Comparison of ENCODE assay signal across 21 cellular contexts in genomic region chr2:207683438-207683837, GRCh38. TPM values are rescaled to one million over a fixed set of nuclear protein-coding genes. Genes with fewer than 3 reads are reported as not detected.
DNase-seq lines count a peak whose midpoint lies in the region; ATAC-seq and TF ChIP-seq lines count a peak whose summit lies in the region.
"Had no signal": no experiment of that assay in that cellular context is flagged by ENCODE, and none has a peak within 500 bp of the region (broad histone marks: within the 10 kb centered on the region; RNA-seq: fewer than 3 reads in every experiment).

No MANE protein-coding gene starts in this region.

- no peak overlapping the region for H3K9ac ChIP-seq in mucosa of rectum (ENCODE audit: low read depth in 1 of 2, low read length in 2 of 2)
- H3K9ac ChIP-seq: BLaER1 treated with 17β-estradiol and CSF1 and Interleukin-3, amounts not matched to agents 10 nM and 100 nM had no signal

- H3K27ac ChIP-seq in HEK293 (ENCODE audit: extremely low read depth, low read depth, low read length) (peak overlapping the region; percentile 77), mucosa of rectum (ENCODE audit: low read depth in 2 of 2, low read length in 2 of 2) (peak overlapping the region; percentile 48 to 56), GM23338 (ENCODE audit: low read depth) (no peak overlapping the region)
- H3K27ac ChIP-seq: BLaER1 treated with 17β-estradiol and CSF1 and Interleukin-3, amounts not matched to agents 10 nM and 100 nM; neutrophil; prostate gland; testis; vagina had no signal

- TF ChIP-seq CTCF in HEK293 (tag by site-specific recombination; IDR thresholded peaks at IDR 0.05) = no peak
- no peak for TF ChIP-seq CTCF in GM23338 (conservative IDR thresholded peaks at IDR 0.05; ENCODE audit: low read depth in 2 of 2)

- no peak overlapping the region for H3K4me2 ChIP-seq in GM23338
- H3K4me2 ChIP-seq: BLaER1 treated with 17β-estradiol and CSF1 and Interleukin-3, amounts not matched to agents 10 nM and 100 nM had no signal

- H3K4me3 ChIP-seq in HEK293 (ENCODE audit: low read depth, low read length) (no peak overlapping the region), mucosa of rectum (ENCODE audit: low read length in 2 of 2) (no peak overlapping the region), GM23338 (no peak overlapping the region)
- H3K4me3 ChIP-seq: BLaER1 treated with 17β-estradiol and CSF1 and Interleukin-3, amounts not matched to agents 10 nM and 100 nM; prostate gland; testis; vagina had no signal

- H3K4me1 ChIP-seq in HEK293 (ENCODE audit: control insufficient read depth, insufficient read depth, low read length) (peaks cover 10% of the 10 kb centered on the region), mucosa of rectum (ENCODE audit: control insufficient read depth in 2 of 2, insufficient read depth in 2 of 2, low read length in 2 of 2) (peaks cover 6 to 7% of the 10 kb centered on the region in 2 donors), GM23338 (ENCODE audit: insufficient read depth) (0 out of 2 replicates have a peak, but pooled peaks cover 8% of the 10 kb centered on the region)
- H3K4me1 ChIP-seq: BLaER1 treated with 17β-estradiol and CSF1 and Interleukin-3, amounts not matched to agents 10 nM and 100 nM; prostate gland; testis had no signal

- no peaks in the 10 kb centered on the region for H3K79me2 ChIP-seq in GM23338 (replicated peaks; ENCODE audit: insufficient read depth)

- in situ Hi-C loops in ACHN (cut with HindIII; ENCODE audit: low pct_ligation_motif_present, low pct_unique_long_range_greater_than_20kb, low sequenced_read_pairs) = no loop called here

- no peaks in the 10 kb centered on the region for H3K27me3 ChIP-seq in mucosa of rectum (ENCODE audit: control insufficient read depth in 2 of 2, insufficient read depth in 2 of 2, low read length in 2 of 2)
- no peaks in the 10 kb centered on the region for H3K27me3 ChIP-seq in GM23338 (ENCODE audit: insufficient read depth)
- H3K27me3 ChIP-seq: BLaER1 treated with 17β-estradiol and CSF1 and Interleukin-3, amounts not matched to agents 10 nM and 100 nM; testis; vagina had no signal

- H3K9me2 ChIP-seq in GM23338 (ENCODE audit: insufficient read depth) = no peaks in the 10 kb centered on the region

- H3K9me3 ChIP-seq in HEK293 (ENCODE audit: control insufficient read depth, insufficient read depth, low read depth, low read length) (no peaks in the 10 kb centered on the region), mucosa of rectum (ENCODE audit: control insufficient read depth in 2 of 2, low read length in 2 of 2) (no peaks in the 10 kb centered on the region)
- H3K9me3 ChIP-seq: neutrophil, prostate gland, testis, vagina had no signal

- CTCF ChIA-PET in HEK293 (lab: Yijun Ruan, JAX) = interaction anchor here (0.9 to 2.9 kb wide), 2 partner anchors 10 to 24 kb away, joined by 4 to 18 read pairs; no protein-coding TSS in a partner anchor

- POLR2A ChIA-PET in HEK293 (lab: Yijun Ruan, JAX) = interaction anchor here (1.0 to 1.6 kb wide), 5 partner anchors 25 to 58 kb away, joined by 3 to 16 read pairs (median 3); partner anchors contain the start of genes CCNYL1 and METTL21A

- no peaks in the 10 kb centered on the region for H3K9me3 Mint-ChIP-seq in GM23338
- H3K9me3 Mint-ChIP-seq: activated B cell treated with CpG ODN at 0.5 μM for 24 hours; activated naive CD4-positive, alpha-beta T cell treated with anti-CD3 and anti-CD28 coated beads, Interleukin-2, amount 10 ng/mL, durations not matched to agents 7 days and 5 days had no signal

- peaks cover 3% of the 10 kb centered on the region for H3K27me3 Mint-ChIP-seq in GM23338 (ENCODE audit: insufficient read depth, low read depth, poor library complexity)

- H3K36me3 Mint-ChIP-seq in GM23338 (ENCODE audit: low read depth) = no peaks in the 10 kb centered on the region
- H3K36me3 Mint-ChIP-seq: activated naive CD4-positive, alpha-beta T cell treated with anti-CD3 and anti-CD28 coated beads, Interleukin-2, amount 10 ng/mL, durations not matched to agents 7 days and 5 days had no signal

- H3K27ac Mint-ChIP-seq in GM23338 = no peak overlapping the region
- H3K27ac Mint-ChIP-seq: activated B cell treated with CpG ODN at 0.5 μM for 24 hours; activated naive CD4-positive, alpha-beta T cell treated with anti-CD3 and anti-CD28 coated beads, Interleukin-2, amount 10 ng/mL, durations not matched to agents 7 days and 5 days had no signal

- no peak overlapping the region for H2AFZ ChIP-seq in GM23338

- no peaks in the 10 kb centered on the region for H3K36me3 ChIP-seq in HEK293 (ENCODE audit: control insufficient read depth in 2 of 2, insufficient read depth in 1 of 2, low read length in 2 of 2)
- no peaks in the 10 kb centered on the region for H3K36me3 ChIP-seq in mucosa of rectum (ENCODE audit: control insufficient read depth in 2 of 2, insufficient read depth in 2 of 2, low read length in 2 of 2)
- H3K36me3 ChIP-seq in GM23338 (ENCODE audit: insufficient read depth) = no peaks in the 10 kb centered on the region
- H3K36me3 ChIP-seq: BLaER1 treated with 17β-estradiol and CSF1 and Interleukin-3, amounts not matched to agents 10 nM and 100 nM; neutrophil; prostate gland; vagina had no signal

- TF ChIP-seq POLR2A in erythroblast (IDR thresholded peaks at IDR 0.05; ENCODE audit: low read length) = no peak

- no peak overlapping the region for H3K4me3 Mint-ChIP-seq in GM23338
- H3K4me3 Mint-ChIP-seq: activated B cell treated with CpG ODN at 0.5 μM for 24 hours; activated naive CD4-positive, alpha-beta T cell treated with anti-CD3 and anti-CD28 coated beads, Interleukin-2, amount 10 ng/mL, durations not matched to agents 7 days and 5 days had no signal

- ATAC-seq in HG02885 (IDR thresholded peaks at IDR 0.05; ENCODE audit: poor library complexity, unreplicated experiment) (no peak), GM23338 (no peak)
- ATAC-seq: Right ventricle myocardium inferior had no signal

- DNase-seq in ACHN = peak; percentile 64
- peak; percentile 11 for DNase-seq in astrocyte of the hippocampus (ENCODE audit: low read depth, low spot score)
- DNase-seq in erythroblast (lab: John Stamatoyannopoulos, UW) = no peak
- DNase-seq in GM23338 (ENCODE audit: low spot score) = no peak
- DNase-seq in activated naive CD4-positive, alpha-beta T cell treated with anti-CD3 and anti-CD28 coated beads, Interleukin-2, amount 50 U/mL, for 16 hours = no peak
- DNase-seq: activated B cell treated with CpG ODN at 0.5 μM for 24 hours; activated naive CD4-positive, alpha-beta T cell treated with anti-CD3 and anti-CD28 coated beads, Interleukin-2, amount 10 ng/mL, durations not matched to agents 7 days and 5 days; amygdala; caudate nucleus; NCI-H146; NCI-H2171; NCI-H526 treated with DMSO at 0.1 percent for 48 hours; testis had no signal

- H4K20me1 ChIP-seq in GM23338 (replicated peaks; ENCODE audit: insufficient read depth) = no peaks in the 10 kb centered on the region
- H4K20me1 ChIP-seq: BLaER1 treated with 17β-estradiol and CSF1 and Interleukin-3, amounts not matched to agents 10 nM and 100 nM had no signal

- peaks cover 6% of the 10 kb centered on the region for H3F3A ChIP-seq in GM23338 (replicated peaks; ENCODE audit: low read depth)

- H3K4me1 Mint-ChIP-seq in GM23338 = no peaks in the 10 kb centered on the region
- H3K4me1 Mint-ChIP-seq: activated B cell treated with CpG ODN at 0.5 μM for 24 hours; activated naive CD4-positive, alpha-beta T cell treated with anti-CD3 and anti-CD28 coated beads, Interleukin-2, amount 10 ng/mL, durations not matched to agents 7 days and 5 days had no signal

TF ChIP-seq in HEK293, 187 proteins besides CTCF, POLR2A, EP300 and RAD21:
- TF ChIP-seq ZNF140 (tag by site-specific recombination; IDR thresholded peaks at IDR 0.05) (no peak), ZNF121 (tag by site-specific recombination; IDR thresholded peaks at IDR 0.05) (peak; percentile 67; the same call in 1 of the 2 replicates)
TF ChIP-seq in HEK293: peak in this region for 1.

TF ChIP-seq in GM23338, 12 proteins besides CTCF, POLR2A, EP300 and RAD21 (continues in another document):
- TF ChIP-seq ZNF114 (CRISPR knock-in tag; IDR thresholded peaks at IDR 0.05) = no peak

RNA-seq across cellular contexts. Expression of gene CCNYL1, which starts 28.0 kb away (rescaled TPM):
- total RNA-seq in GM23338 (2014; rRNA removed; shearing (Covaris generic)) = 32.1 and 35.1 TPM in 2 replicates
- polyA plus RNA-seq in GM23338 (2016; fragmentation: Nextera tagmentation; extraction: Ambion mirVana) = 19.6 and 20.8 TPM in 2 replicates

RNA-seq across cellular contexts. Expression of gene METTL21A, which starts 58.2 kb away (rescaled TPM):
- 86.0 and 92.8 TPM in 2 replicates for total RNA-seq in GM23338 (2014; rRNA removed; shearing (Covaris generic))
- polyA plus RNA-seq in GM23338 (2016; fragmentation: Nextera tagmentation; extraction: Ambion mirVana) = 106 and 118 TPM in 2 replicates

Comparison
In these comparisons a context has a peak if more than half of its experiments do, and no peak if none do; other contexts are left out.
1. DNase-seq: peak in ACHN (single experiment) and astrocyte of the hippocampus (single experiment); none in erythroblast (0 of 2), GM23338 (single experiment) and activated naive CD4-positive, alpha-beta T cell treated with anti-CD3 and anti-CD28 coated beads, Interleukin-2, amount 50 U/mL, for 16 hours (single experiment).